In the genomic region with DNA sequence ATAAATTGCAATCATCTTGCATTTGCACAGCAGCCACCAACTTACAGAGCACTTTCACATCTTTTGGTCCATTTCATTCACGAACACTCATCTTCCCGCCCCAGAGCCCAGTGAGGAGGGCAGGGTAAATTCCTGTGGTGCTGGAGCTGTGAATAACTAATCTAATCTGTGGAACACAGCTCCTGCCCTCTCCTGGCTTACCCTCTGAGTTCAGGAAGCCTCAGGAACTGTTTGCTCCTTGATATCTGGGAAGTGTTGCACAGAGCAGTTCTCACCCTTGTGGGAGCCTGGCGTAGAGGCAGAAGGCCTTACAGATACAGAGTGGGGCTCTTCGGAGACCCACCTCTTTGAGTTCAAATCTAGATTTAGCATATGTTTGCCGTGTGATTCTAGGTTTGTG, we compare ENCODE assay signal across 33 cellular contexts. TPM values are rescaled to one million over a fixed set of nuclear protein-coding genes. Genes with fewer than 3 reads are reported as not detected.
"Had no signal": no experiment of that assay in that cellular context is flagged by ENCODE, and none has a peak within 500 bp of the region (broad histone marks: within the 10 kb centered on the region; RNA-seq: fewer than 3 reads in every experiment).

No MANE protein-coding gene starts in this region.

- H3K4me1 ChIP-seq: body of pancreas, breast epithelium had no signal

- H3K4me3 ChIP-seq: body of pancreas, breast epithelium had no signal

- H3K27ac ChIP-seq: body of pancreas, brain microvascular endothelial cell, breast epithelium, VCaP had no signal

- H3K36me3 ChIP-seq: brain microvascular endothelial cell, breast epithelium had no signal

- H3K9me3 ChIP-seq: body of pancreas, breast epithelium had no signal

- DNase-seq: activated CD4-positive, alpha-beta memory T cell treated with anti-CD3 and anti-CD28 coated beads, Interleukin-2, amount 10 ng/mL, durations not matched to agents 7 days and 5 days; activated CD4-positive, alpha-beta T cell treated with anti-CD3 and anti-CD28 coated beads for 1 hour; activated CD4-positive, alpha-beta T cell treated with anti-CD3 and anti-CD28 coated beads for 36 hours; activated CD4-positive, alpha-beta T cell treated with anti-CD3 and anti-CD28 coated beads for 48 hours; activated CD4-positive, alpha-beta T cell treated with anti-CD3 and anti-CD28 coated beads, Interleukin-2, amount 10 ng/mL, durations not matched to agents 7 days and 5 days; activated CD4-positive, alpha-beta T cell treated with anti-CD3 and anti-CD28 coated beads, Interleukin-2, amount 50 U/mL, for 48 hours; activated CD4-positive, CD25-positive, alpha-beta regulatory T cell; activated CD8-positive, alpha-beta memory T cell treated with anti-CD3 and anti-CD28 coated beads for 24 hours; activated CD8-positive, alpha-beta memory T cell treated with anti-CD3 and anti-CD28 coated beads, Interleukin-2, amount 10 ng/mL, durations not matched to agents 7 days and 5 days; activated CD8-positive, alpha-beta memory T cell treated with anti-CD3 and anti-CD28 coated beads, Interleukin-2, amount 50 U/mL, for 48 hours; activated CD8-positive, alpha-beta T cell treated with anti-CD3 and anti-CD28 coated beads, Interleukin-2, amount 10 ng/mL, durations not matched to agents 7 days and 5 days; activated effector memory CD4-positive, alpha-beta T cell treated with Interleukin-2 at 50 U/mL for 16 hours; activated gamma-delta T cell; activated naive CD4-positive, alpha-beta T cell treated with anti-CD3 and anti-CD28 coated beads, Interleukin-2, amount 10 ng/mL, durations not matched to agents 7 days and 5 days; activated naive CD4-positive, alpha-beta T cell treated with Interleukin-2 at 50 U/mL for 16 hours; activated naive CD8-positive, alpha-beta T cell treated with anti-CD3 and anti-CD28 coated beads, Interleukin-2, amount 10 ng/mL, durations not matched to agents 7 days and 5 days; activated naive CD8-positive, alpha-beta T cell treated with anti-CD3 and anti-CD28 coated beads, Interleukin-2, amount 50 U/mL, for 24 hours; activated T-cell treated with anti-CD3 and anti-CD28 coated beads, Interleukin-2, amount 50 U/mL, for 24 hours; activated T-cell treated with anti-CD3 and anti-CD28 coated beads, Interleukin-2, amount 50 U/mL, for 48 hours; amniotic stem cell; aorta; body of pancreas; brain microvascular endothelial cell; central memory CD4-positive, alpha-beta T cell; SW 1271; T-helper 1 cell; T-helper 2 cell; T-helper 9 cell had no signal

- H3K27me3 ChIP-seq: body of pancreas, breast epithelium had no signal

RNA-seq across cellular contexts. Expression of a gene that starts 11.6 kb away (rescaled TPM):
- total RNA-seq: activated CD4-positive, alpha-beta memory T cell treated with anti-CD3 and anti-CD28 coated beads, Interleukin-2, amount 10 ng/mL, durations not matched to agents 7 days and 5 days; activated CD4-positive, alpha-beta T cell treated with anti-CD3 and anti-CD28 coated beads for 36 hours; activated CD4-positive, alpha-beta T cell treated with anti-CD3 and anti-CD28 coated beads, Interleukin-2, amount 10 ng/mL, durations not matched to agents 7 days and 5 days; activated CD8-positive, alpha-beta memory T cell treated with anti-CD3 and anti-CD28 coated beads, Interleukin-2, amount 10 ng/mL, durations not matched to agents 7 days and 5 days; activated CD8-positive, alpha-beta T cell treated with anti-CD3 and anti-CD28 coated beads, Interleukin-2, amount 10 ng/mL, durations not matched to agents 7 days and 5 days; activated naive CD8-positive, alpha-beta T cell treated with anti-CD3 and anti-CD28 coated beads, Interleukin-2, amount 10 ng/mL, durations not matched to agents 7 days and 5 days; activated T-helper 2 cell treated with anti-CD3 and anti-CD28 coated beads, Interferon-gamma antibody, Interleukin-2, Interleukin-4, amounts not matched to agents 10 μg/mL and 5 μg/mL and 100 μg/mL, durations not matched to agents 14 hours and 24 hours and 36 hours; aorta; astrocyte; body of pancreas; cardiac septum had no signal
- polyA plus RNA-seq: aorta had no signal
